In the genomic region with DNA sequence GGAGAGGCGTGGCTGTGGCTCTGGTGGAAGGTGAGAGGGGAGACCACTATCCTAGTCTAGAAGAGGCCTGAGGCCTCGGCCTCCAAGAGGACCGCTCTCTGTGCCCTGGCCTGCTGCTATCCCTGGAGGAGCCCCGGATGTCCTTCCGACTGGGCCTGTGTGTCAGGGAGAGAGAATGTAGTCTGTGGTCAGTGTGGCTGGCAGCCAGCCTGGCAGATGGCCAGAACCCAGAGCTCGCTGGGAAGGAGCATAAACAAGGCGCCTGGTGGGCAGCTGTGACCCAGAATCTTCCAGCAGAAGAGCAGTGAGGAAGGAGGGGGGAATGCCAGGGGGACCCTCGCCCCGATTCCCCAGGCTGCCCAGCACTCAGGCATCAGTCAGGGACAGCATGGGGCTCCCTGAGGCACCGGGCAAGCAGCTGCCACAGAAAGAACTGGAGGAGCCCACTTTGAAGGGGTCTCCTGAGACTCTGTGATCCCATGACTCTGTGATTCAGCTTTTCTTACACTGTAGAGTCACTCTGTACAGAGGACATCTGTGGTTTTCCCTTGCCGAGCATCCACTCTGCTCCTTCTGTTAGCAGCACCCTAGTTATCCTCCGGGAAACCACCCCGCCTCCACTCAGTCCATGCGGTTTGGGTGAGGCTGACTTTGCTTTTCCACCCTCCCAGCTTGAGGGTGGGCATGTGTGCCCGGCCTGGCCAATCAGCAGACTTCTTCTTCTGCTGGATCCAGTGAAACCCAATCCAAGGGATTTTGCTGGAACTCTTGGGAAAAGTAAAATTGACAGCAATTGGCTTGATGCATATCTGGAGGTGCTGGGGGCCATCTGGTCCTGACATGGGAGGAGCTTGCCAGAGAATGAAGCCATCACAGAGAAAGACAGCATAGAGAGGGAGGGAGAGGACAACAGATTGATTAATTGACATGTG, we compare ENCODE assay signal across 8 cellular contexts. TPM values are rescaled to one million over a fixed set of nuclear protein-coding genes. Genes with fewer than 3 reads are reported as not detected.
DNase-seq lines count a peak whose midpoint lies in the region; ATAC-seq and TF ChIP-seq lines count a peak whose summit lies in the region.

No MANE protein-coding gene starts in this region.

- TF ChIP-seq CTCF in RWPE2 (IDR thresholded peaks at IDR 0.05; ENCODE audit: poor library complexity, severe bottlenecking), result no peak
- TF ChIP-seq CTCF in epithelial cell of esophagus (IDR thresholded peaks at IDR 0.05; ENCODE audit: insufficient read depth, low read depth, low read length, missing control alignments), result no peak
- no peak for TF ChIP-seq CTCF in suprapubic skin (IDR thresholded peaks at IDR 0.05)

- H3K4me1 ChIP-seq in HAP-1, result peaks cover 27% of the 10 kb centered on the region
- peaks cover 28% of the 10 kb centered on the region for H3K4me1 ChIP-seq in RWPE2 (ENCODE audit: insufficient read depth, poor library complexity, severe bottlenecking)
- H3K4me1 ChIP-seq in suprapubic skin, result peaks cover 43% of the 10 kb centered on the region

- H3K36me3 Mint-ChIP-seq in activated T-helper 1 cell treated with anti-CD3 and anti-CD28 coated beads, Interleukin-12 subunit alpha, Interleukin-12 subunit beta, Interleukin-2, Interleukin-4 antibody, amounts not matched to agents 30 ng/mL and 10 ng/mL and 1 ng/mL, durations not matched to agents 14 hours and 24 hours and 36 hours (ENCODE audit: low read depth), result no peaks in the 10 kb centered on the region

- peaks cover 9% of the 10 kb centered on the region for H3K27me3 Mint-ChIP-seq in activated T-helper 1 cell treated with anti-CD3 and anti-CD28 coated beads, Interleukin-12 subunit alpha, Interleukin-12 subunit beta, Interleukin-2, Interleukin-4 antibody, amounts not matched to agents 30 ng/mL and 10 ng/mL and 1 ng/mL, durations not matched to agents 14 hours and 24 hours and 36 hours (ENCODE audit: insufficient read depth)

- no peak overlapping the region for H3K4me3 Mint-ChIP-seq in activated T-helper 1 cell treated with anti-CD3 and anti-CD28 coated beads, Interleukin-12 subunit alpha, Interleukin-12 subunit beta, Interleukin-2, Interleukin-4 antibody, amounts not matched to agents 30 ng/mL and 10 ng/mL and 1 ng/mL, durations not matched to agents 14 hours and 24 hours and 36 hours

- TF ChIP-seq EP300 in suprapubic skin (IDR thresholded peaks at IDR 0.05), result no peak

- no peaks in the 10 kb centered on the region for H3K27me3 ChIP-seq in HAP-1 (ENCODE audit: low read depth)
- H3K27me3 ChIP-seq in RWPE2 (ENCODE audit: insufficient read depth, poor library complexity, severe bottlenecking), result no peaks in the 10 kb centered on the region
- no peaks in the 10 kb centered on the region for H3K27me3 ChIP-seq in suprapubic skin

- H3K27ac ChIP-seq in RWPE2 (ENCODE audit: poor library complexity, severe bottlenecking), result peak overlapping the region; percentile 95
- peak overlapping the region; percentile 89 for H3K27ac ChIP-seq in suprapubic skin

- peaks cover 4% of the 10 kb centered on the region for H3K4me1 Mint-ChIP-seq in activated T-helper 1 cell treated with anti-CD3 and anti-CD28 coated beads, Interleukin-12 subunit alpha, Interleukin-12 subunit beta, Interleukin-2, Interleukin-4 antibody, amounts not matched to agents 30 ng/mL and 10 ng/mL and 1 ng/mL, durations not matched to agents 14 hours and 24 hours and 36 hours (ENCODE audit: low read depth)

- H3K9me3 ChIP-seq in HAP-1 (no peaks in the 10 kb centered on the region), RWPE2 (ENCODE audit: severe bottlenecking) (no peaks in the 10 kb centered on the region), suprapubic skin (no peaks in the 10 kb centered on the region)

- H3K4me3 ChIP-seq in HAP-1 (no peak overlapping the region), RWPE2 (ENCODE audit: severe bottlenecking) (peak overlapping the region; percentile 5), epithelial cell of esophagus (ENCODE audit: low read length) (no peak overlapping the region), suprapubic skin (peak overlapping the region; percentile 18)

- H3K27ac Mint-ChIP-seq in activated T-helper 1 cell treated with anti-CD3 and anti-CD28 coated beads, Interleukin-12 subunit alpha, Interleukin-12 subunit beta, Interleukin-2, Interleukin-4 antibody, amounts not matched to agents 30 ng/mL and 10 ng/mL and 1 ng/mL, durations not matched to agents 14 hours and 24 hours and 36 hours, result no peak overlapping the region

- 33% methylated on average over 11 of the region's 15 CpGs for WGBS in suprapubic skin

- no peaks in the 10 kb centered on the region for H3K9me3 Mint-ChIP-seq in activated T-helper 1 cell treated with anti-CD3 and anti-CD28 coated beads, Interleukin-12 subunit alpha, Interleukin-12 subunit beta, Interleukin-2, Interleukin-4 antibody, amounts not matched to agents 30 ng/mL and 10 ng/mL and 1 ng/mL, durations not matched to agents 14 hours and 24 hours and 36 hours

- ATAC-seq in RWPE2 (ENCODE audit: low read depth) (peak; percentile 91), HG03139 (IDR thresholded peaks at IDR 0.05; ENCODE audit: unreplicated experiment) (no peak)

- peak; percentile 66 for DNase-seq in 8988T
- DNase-seq in HAP-1 (ENCODE audit: low spot score in 2 of 2), result peak; percentile 67 to 73
- DNase-seq in RWPE2 (ENCODE audit: low spot score), result peak; percentile 98
- DNase-seq in epithelial cell of esophagus (ENCODE audit: low read depth), result peak; percentile 93
- peak; percentile 96 for DNase-seq in medulla oblongata (ENCODE audit: extremely low spot score)
- peak; percentile 88 to 89 for DNase-seq in suprapubic skin (ENCODE audit: low spot score in 2 of 2)
- DNase-seq in activated T-helper 1 cell treated with anti-CD3 and anti-CD28 coated beads, Interleukin-12 subunit alpha, Interleukin-12 subunit beta, Interleukin-2, Interleukin-4 antibody, amounts not matched to agents 30 ng/mL and 10 ng/mL and 1 ng/mL, durations not matched to agents 14 hours and 24 hours and 36 hours (ENCODE audit: low spot score), result no peak

- intact Hi-C loops in activated T-helper 1 cell treated with anti-CD3 and anti-CD28 coated beads, Interleukin-12 subunit alpha, Interleukin-12 subunit beta, Interleukin-2, Interleukin-4 antibody, amounts not matched to agents 30 ng/mL and 10 ng/mL and 1 ng/mL, durations not matched to agents 14 hours and 24 hours and 36 hours (cut with micrococcal nuclease), result no loop called here

- H3K36me3 ChIP-seq in HAP-1 (replicated peaks) (no peaks in the 10 kb centered on the region), RWPE2 (ENCODE audit: low read depth) (no peaks in the 10 kb centered on the region), suprapubic skin (no peaks in the 10 kb centered on the region)

- TF ChIP-seq POLR2A in suprapubic skin (IDR thresholded peaks at IDR 0.05), result no peak

- in situ Hi-C loops in HAP-1 (cut with MboI; ENCODE audit: low sequenced_read_pairs), result no loop called here

RNA-seq across cellular contexts. Expression of a gene that starts 46.2 kb away (rescaled TPM):
- 10 to 100 TPM; 24.7 to 42.3 (median 31.4) TPM for total RNA-seq in suprapubic skin
- 29.7 and 30.2 TPM in 2 replicates for total RNA-seq in activated T-helper 1 cell treated with anti-CD3 and anti-CD28 coated beads, Interleukin-12 subunit alpha, Interleukin-12 subunit beta, Interleukin-2, Interleukin-4 antibody, amounts not matched to agents 30 ng/mL and 10 ng/mL and 1 ng/mL, durations not matched to agents 14 hours and 24 hours and 36 hours

Comparison
In these comparisons a context has a peak if more than half of its experiments do, and no peak if none do; other contexts are left out.
1. H3K4me3 ChIP-seq: peak in RWPE2 (single experiment) and suprapubic skin (single experiment); none in HAP-1 (single experiment) and epithelial cell of esophagus (single experiment).